Comparison of ENCODE assay signal across 19 cellular contexts in the genomic region with DNA sequence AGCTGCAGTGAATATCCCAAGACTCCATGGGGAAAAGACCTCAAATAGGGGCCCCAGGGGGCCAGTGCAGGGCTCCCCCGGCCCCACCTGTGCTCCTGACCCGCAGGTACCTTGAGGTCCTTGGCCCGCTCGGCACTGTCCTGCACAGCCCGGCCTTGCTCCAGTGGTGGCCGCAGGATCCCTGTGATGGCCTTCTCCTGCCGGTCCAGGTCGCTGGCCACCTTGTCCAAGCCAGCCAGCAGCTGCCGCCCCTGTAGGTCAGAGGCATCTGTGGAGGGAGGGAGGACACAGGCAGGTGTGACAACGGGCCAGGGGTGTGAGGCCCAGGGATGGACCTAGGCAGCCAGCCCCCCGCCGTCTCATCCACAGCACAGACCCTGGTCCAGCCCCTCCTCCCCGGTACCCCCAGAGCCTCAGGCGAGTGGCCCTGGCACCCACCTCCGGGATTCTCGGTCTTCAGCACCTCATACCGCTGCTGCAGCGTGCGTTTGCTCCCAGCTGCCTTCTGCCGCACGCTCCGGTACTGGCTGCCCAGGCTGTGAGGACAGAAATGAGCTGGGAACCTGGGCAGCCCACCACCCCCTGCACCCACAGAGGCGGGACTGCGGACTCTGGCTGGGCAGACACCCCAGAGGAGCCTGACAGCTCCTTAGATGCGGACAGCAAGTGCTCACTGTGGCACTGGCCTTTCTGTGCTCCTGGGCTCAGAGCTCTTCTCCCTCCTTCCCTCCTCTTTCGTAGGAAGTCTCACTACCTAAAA. TPM values are rescaled to one million over a fixed set of nuclear protein-coding genes. Genes with fewer than 3 reads are reported as not detected.
DNase-seq lines count a peak whose midpoint lies in the region; ATAC-seq, FAIRE-seq and TF ChIP-seq lines count a peak whose summit lies in the region.
"Had no signal": no experiment of that assay in that cellular context is flagged by ENCODE, and none has a peak within 500 bp of the region (broad histone marks: within the 10 kb centered on the region; RNA-seq: fewer than 3 reads in every experiment).

No MANE protein-coding gene starts in this region.

- in situ Hi-C loops in K562 (cut with MboI) = no loop called here

- no peak for ATAC-seq in K562
- ATAC-seq in heart left ventricle = peak in 1 of 4 donors; percentile 17
- no peak for ATAC-seq in GM19397 (IDR thresholded peaks at IDR 0.05; ENCODE audit: unreplicated experiment)
- ATAC-seq in HG02623 (IDR thresholded peaks at IDR 0.05; ENCODE audit: unreplicated experiment) = no peak
- ATAC-seq: SK-N-SH treated with all-trans-retinoic acid at 6 μM for 48 hours had no signal

- intact Hi-C loops in K562 (cut with micrococcal nuclease) (no loop called here), heart left ventricle (cut with DNase I) (loop anchor here in 1 of 10 donors (5.0 kb wide), 1 partner anchor 44 kb away; a partner anchor contains a TSS)

- TF ChIP-seq POLR2A in K562 (conservative IDR thresholded peaks at IDR 0.05) = no peak
- TF ChIP-seq POLR2A in heart left ventricle (IDR thresholded peaks at IDR 0.05) = no peak

- peak overlapping the region in 2 of 3 experiments; percentile 17 to 55 for H3K27ac Mint-ChIP-seq in nephron
- H3K27ac Mint-ChIP-seq in type B pancreatic cell = peak overlapping the region; percentile 64
- H3K27ac Mint-ChIP-seq: CD14-positive monocyte had no signal

- CTCF ChIA-PET in K562 (lab: Yijun Ruan, JAX; ENCODE audit: low intra/inter-chr PET ratio) = no interaction called here

- H3K9me3 Mint-ChIP-seq in nephron (peaks cover under 1% of the 10 kb centered on the region), type B pancreatic cell (no peaks in the 10 kb centered on the region)

- H3K4me3 Mint-ChIP-seq in nephron = no peak overlapping the region
- H3K4me3 Mint-ChIP-seq in type B pancreatic cell = no peak overlapping the region
- H3K4me3 Mint-ChIP-seq: CD14-positive monocyte, H9 had no signal

- BruUV-seq in K562 (replicated peaks; lab: Mats Ljungman, UMichigan) = no TSS peak

- DNase-seq in K562 (ENCODE audit: extremely low read depth in 1 of 4, low spot score in 3 of 4) (no peak), heart left ventricle (no peak), type B pancreatic cell (ENCODE audit: extremely low spot score, unreplicated experiment) (no peak), HT-29 (ENCODE audit: low spot score) (no peak)
- DNase-seq: AML-193, H9, NCI-H1105, NCI-H1694, NCI-H2081 treated with DMSO at 0.1 percent for 48 hours, NCI-H510A, NCI-H748 treated with DMSO at 0.1 percent for 48 hours, SHP77 treated with DMSO at 0.1 percent for 48 hours had no signal

- H2AFZ ChIP-seq in K562 (ENCODE audit: low read depth, low read length) = no peak overlapping the region

- no peaks in the 10 kb centered on the region for H3K9me1 ChIP-seq in K562 (ENCODE audit: control insufficient read depth, insufficient read depth, low read length)

- no peak overlapping the region for H3K27ac ChIP-seq in K562 (ENCODE audit: extremely low read depth, low read depth, low read length)
- peak overlapping the region in 7 of 12 donors; percentile 13 to 73 (median 54) for H3K27ac ChIP-seq in heart left ventricle

- TF ChIP-seq CTCF in K562 (IDR thresholded peaks at IDR 0.05 in 2 of 3, conservative IDR thresholded peaks at IDR 0.05 in 1 of 3; ENCODE audit: insufficient read depth in 2 of 3, low read depth in 1 of 3, low read length in 3 of 3) = no peak
- TF ChIP-seq CTCF in heart left ventricle (IDR thresholded peaks at IDR 0.05) = no peak
- no peak for TF ChIP-seq CTCF in nephron (IDR thresholded peaks at IDR 0.05; ENCODE audit: unreplicated experiment in 3 of 3)
- TF ChIP-seq CTCF in type B pancreatic cell (conservative IDR thresholded peaks at IDR 0.05) = no peak

- TF ChIP-seq RAD21 in K562 (CRISPR knock-in tag; conservative IDR thresholded peaks at IDR 0.05 in 1 of 2, IDR thresholded peaks at IDR 0.05 in 1 of 2) = no peak

- 48% methylated on average over 20 of the region's 26 CpGs for WGBS in K562 (ENCODE audit: insufficient coverage, low coverage, missing lambda C conversion rate)
- 88 to 95% (median 90%) methylated on average over 19 to 26 of the region's 26 CpGs for WGBS in heart left ventricle, 4 donors

- H3K36me3 Mint-ChIP-seq in nephron (ENCODE audit: low read depth) (peaks cover 5% of the 10 kb centered on the region), type B pancreatic cell (peaks cover 10% of the 10 kb centered on the region)

- H4K20me1 ChIP-seq in K562 (replicated peaks; ENCODE audit: control insufficient read depth, insufficient read depth, low read length) = peaks cover 12% of the 10 kb centered on the region

- no peak for TF ChIP-seq EP300 in K562 (IDR thresholded peaks at IDR 0.05; ENCODE audit: low read length)

- no peak overlapping the region for H3K4me2 ChIP-seq in K562 (ENCODE audit: insufficient read depth, low read length)

- H3K4me1 Mint-ChIP-seq in nephron (peaks cover 12% of the 10 kb centered on the region), type B pancreatic cell (ENCODE audit: unreplicated experiment) (no peaks in the 10 kb centered on the region)
- H3K4me1 Mint-ChIP-seq: H9 had no signal

- no peaks in the 10 kb centered on the region for H3K79me2 ChIP-seq in K562 (ENCODE audit: control insufficient read depth, insufficient read depth, low read length)

- H3K4me3 ChIP-seq in K562 (no peak overlapping the region), heart left ventricle (no peak overlapping the region)

- FAIRE-seq in K562 (lab: Jason Lieb, UNC) = no peak
- FAIRE-seq: RCC 7860 had no signal

- H3K4me1 ChIP-seq in K562 (replicated peaks in 1 of 2; ENCODE audit: control insufficient read depth in 2 of 2, insufficient read depth in 2 of 2, low read length in 2 of 2) (peaks cover 0 to 45% of the 10 kb centered on the region in 2 experiments; a peak in 2 of 5 replicates), heart left ventricle (peaks cover 0 to 19% (median 12%) of the 10 kb centered on the region in 12 donors)

- no peaks in the 10 kb centered on the region; the same call in 1 of the 2 replicates for H3K9me3 ChIP-seq in K562 (replicated peaks; ENCODE audit: control insufficient read depth, insufficient read depth, low read depth, low read length)
- H3K9me3 ChIP-seq in heart left ventricle = peaks cover 0 to under 1% (median 0%) of the 10 kb centered on the region in 12 donors

- H3K36me3 ChIP-seq in K562 (ENCODE audit: control insufficient read depth, insufficient read depth, low read length) = no peaks in the 10 kb centered on the region
- peaks cover 0 to 18% (median 8%) of the 10 kb centered on the region in 9 donors for H3K36me3 ChIP-seq in heart left ventricle

- H3K27me3 ChIP-seq in K562 (ENCODE audit: control insufficient read depth in 2 of 2, insufficient read depth in 2 of 2, low read length in 2 of 2) = peaks cover 6 to 25% of the 10 kb centered on the region in 2 experiments; a peak in 3 of 5 replicates
- H3K27me3 ChIP-seq in heart left ventricle = no peaks in the 10 kb centered on the region

- POLR2A ChIA-PET in K562 (lab: Yijun Ruan, JAX) = interaction anchor here (0.7 to 1.8 kb wide), 5 partner anchors 11 to 191 kb away, joined by 3 to 5 read pairs (median 3); no protein-coding TSS in a partner anchor

- H3K9ac ChIP-seq in K562 (ENCODE audit: insufficient read depth in 1 of 2, low read depth in 2 of 2, low read length in 2 of 2) = peak overlapping the region in 1 of 2 experiments; percentile 21; a peak in 2 of 4 replicates

- H3K27me3 Mint-ChIP-seq in nephron (ENCODE audit: low read depth) = no peaks in the 10 kb centered on the region
- no peaks in the 10 kb centered on the region for H3K27me3 Mint-ChIP-seq in type B pancreatic cell

RNA-seq across cellular contexts. Expression of a gene that starts 43.7 kb away (rescaled TPM):
- total RNA-seq in K562 (2011; cell fraction: chromatin; rRNA removed; ENCODE audit: low replicate concordance) = 0.07 and 0.19 TPM in 2 replicates
- 0.17 and 0.53 TPM in 2 replicates for total RNA-seq in K562 (2011; cell fraction: nucleolus; rRNA removed)
- 0.44 TPM in 1 of 2 replicates, not detected in the other for total RNA-seq in K562 (2011; cell fraction: nucleoplasm; rRNA removed)
- total RNA-seq in K562 (2014; rRNA removed) (0.09 and 0.16 TPM in 2 replicates), K562 (2014; rRNA removed; fragmentation: Illumina TruSeq; extraction: Trizol) (0.03 TPM in 1 of 2 replicates, not detected in the other), K562 (2015; rRNA removed; fragmentation: Illumina TruSeq; extraction: Trizol) (0.04 TPM in 1 of 2 replicates, not detected in the other), K562 (2021) (0.07 and 0.13 TPM in 2 replicates), heart left ventricle (10 to 100 TPM in 3 of 9 donors, 1 to 10 TPM in 6; 6.4 to 23.8 (median 8.3) TPM), type B pancreatic cell (ENCODE audit: low replicate concordance) (142 and 428 TPM in 2 replicates)
- polyA plus RNA-seq in K562 (2011; rRNA removed) (0.05 and 0.07 TPM in 2 replicates), K562 (2014; fragmentation: Illumina TruSeq; extraction: Trizol) (0.03 and 0.10 TPM in 2 replicates), K562 (2014; fragmentation: Nextera tagmentation; extraction: Ambion mirVana) (under 1 TPM in 1 of 2 experiments, not detected in 1; 0.15 TPM), K562 (2014; rRNA removed) (0.01 and 0.03 TPM in 2 replicates), heart left ventricle (1 to 10 TPM; 4.3 to 5.1 TPM)
- polyA plus RNA-seq in K562 (2011; cell fraction: cytosol; rRNA removed) = 0.04 TPM in 2 replicates
- 0.11 and 0.33 TPM in 2 replicates for polyA plus RNA-seq in K562 (2011; cell fraction: nucleus; rRNA removed)
- 0.13 and 0.22 TPM in 2 replicates for polyA plus RNA-seq in K562 (2012)
- polyA minus RNA-seq in K562 (2011; rRNA and poly(A)+ RNA removed) = 0.11 and 0.39 TPM in 2 replicates
- polyA minus RNA-seq in K562 (2011; cell fraction: cytosol; rRNA and poly(A)+ RNA removed) = 0.19 and 0.27 TPM in 2 replicates
- polyA minus RNA-seq in K562 (2011; cell fraction: nucleus; rRNA and poly(A)+ RNA removed) = 0.11 and 0.13 TPM in 2 replicates
- total RNA-seq in HT-29 (2014; rRNA removed; shearing (Covaris generic)) = 56.5 and 58.1 TPM in 2 replicates
- total RNA-seq: OCI-LY7 had no signal

RNA-seq across cellular contexts. Expression of a gene that starts 46.0 kb away (rescaled TPM):
- total RNA-seq in K562 (2011; cell fraction: chromatin; rRNA removed; ENCODE audit: low replicate concordance) = 79.4 and 106 TPM in 2 replicates
- total RNA-seq in K562 (2011; cell fraction: nucleolus; rRNA removed) = 59.1 and 60.7 TPM in 2 replicates
- total RNA-seq in K562 (2011; cell fraction: nucleoplasm; rRNA removed) = 65.0 TPM in 2 replicates
- total RNA-seq in K562 (2014; rRNA removed) (20.6 and 20.8 TPM in 2 replicates), K562 (2014; rRNA removed; fragmentation: Illumina TruSeq; extraction: Trizol) (19.8 and 23.9 TPM in 2 replicates), K562 (2015; rRNA removed; fragmentation: Illumina TruSeq; extraction: Trizol) (24.4 and 25.0 TPM in 2 replicates), K562 (2021) (40.9 and 45.7 TPM in 2 replicates), heart left ventricle (10 to 100 TPM; 25.0 to 77.9 (median 32.7) TPM), type B pancreatic cell (ENCODE audit: low replicate concordance) (39.4 and 41.4 TPM in 2 replicates)
- polyA plus RNA-seq in K562 (2011; rRNA removed) (14.9 and 15.4 TPM in 2 replicates), K562 (2014; fragmentation: Illumina TruSeq; extraction: Trizol) (31.2 and 34.2 TPM in 2 replicates), K562 (2014; fragmentation: Nextera tagmentation; extraction: Ambion mirVana) (1 to 10 TPM; 1.5 to 2.4 TPM), K562 (2014; rRNA removed) (21.1 and 25.5 TPM in 2 replicates), heart left ventricle (10 to 100 TPM; 20.3 to 34.2 TPM)
- 14.7 and 17.3 TPM in 2 replicates for polyA plus RNA-seq in K562 (2011; cell fraction: cytosol; rRNA removed)
- polyA plus RNA-seq in K562 (2011; cell fraction: nucleus; rRNA removed) = 42.6 and 53.3 TPM in 2 replicates
- 29.7 and 30.3 TPM in 2 replicates for polyA plus RNA-seq in K562 (2012)
- polyA minus RNA-seq in K562 (2011; rRNA and poly(A)+ RNA removed) = 17.7 and 25.8 TPM in 2 replicates
- polyA minus RNA-seq in K562 (2011; cell fraction: cytosol; rRNA and poly(A)+ RNA removed) = 16.8 and 27.0 TPM in 2 replicates
- 21.5 and 21.8 TPM in 2 replicates for polyA minus RNA-seq in K562 (2011; cell fraction: nucleus; rRNA and poly(A)+ RNA removed)
- 34.6 and 35.1 TPM in 2 replicates for total RNA-seq in HT-29 (2014; rRNA removed; shearing (Covaris generic))

RNA-seq across cellular contexts. Expression of a gene that starts 46.2 kb away (rescaled TPM):
- 172 and 226 TPM in 2 replicates for total RNA-seq in K562 (2011; cell fraction: chromatin; rRNA removed; ENCODE audit: low replicate concordance)
- 74.0 and 74.7 TPM in 2 replicates for total RNA-seq in K562 (2011; cell fraction: nucleolus; rRNA removed)
- 112 and 153 TPM in 2 replicates for total RNA-seq in K562 (2011; cell fraction: nucleoplasm; rRNA removed)
- 36.5 and 41.6 TPM in 2 replicates for total RNA-seq in K562 (2014; rRNA removed)
- total RNA-seq in K562 (2014; rRNA removed; fragmentation: Illumina TruSeq; extraction: Trizol) = 59.6 and 76.9 TPM in 2 replicates
- total RNA-seq in K562 (2015; rRNA removed; fragmentation: Illumina TruSeq; extraction: Trizol) = 70.9 and 72.4 TPM in 2 replicates
- total RNA-seq in K562 (2021) = 92.7 and 97.6 TPM in 2 replicates
- 60.2 and 63.0 TPM in 2 replicates for polyA plus RNA-seq in K562 (2011; rRNA removed)
- polyA plus RNA-seq in K562 (2011; cell fraction: cytosol; rRNA removed) = 49.4 and 62.8 TPM in 2 replicates
- 66.8 and 89.3 TPM in 2 replicates for polyA plus RNA-seq in K562 (2011; cell fraction: nucleus; rRNA removed)
- 65.5 and 88.3 TPM in 2 replicates for polyA plus RNA-seq in K562 (2012)
- 96.4 and 99.2 TPM in 2 replicates for polyA plus RNA-seq in K562 (2014; fragmentation: Illumina TruSeq; extraction: Trizol)
- polyA plus RNA-seq in K562 (2014; fragmentation: Nextera tagmentation; extraction: Ambion mirVana) = 1 to 10 TPM; 6.7 to 8.3 TPM
- 83.1 and 89.8 TPM in 2 replicates for polyA plus RNA-seq in K562 (2014; rRNA removed)
- polyA minus RNA-seq in K562 (2011; rRNA and poly(A)+ RNA removed) = 78.7 and 80.6 TPM in 2 replicates
- 28.9 and 29.7 TPM in 2 replicates for polyA minus RNA-seq in K562 (2011; cell fraction: cytosol; rRNA and poly(A)+ RNA removed)
- 31.8 and 43.2 TPM in 2 replicates for polyA minus RNA-seq in K562 (2011; cell fraction: nucleus; rRNA and poly(A)+ RNA removed)
- total RNA-seq in heart left ventricle = 10 to 100 TPM; 54.3 to 96.6 (median 75.8) TPM
- 10 to 100 TPM; 51.3 to 67.2 TPM for polyA plus RNA-seq in heart left ventricle
- total RNA-seq in type B pancreatic cell (ENCODE audit: low replicate concordance) = 120 and 126 TPM in 2 replicates
- 46.2 and 54.7 TPM in 2 replicates for total RNA-seq in HT-29 (2014; rRNA removed; shearing (Covaris generic))

Comparison
In these comparisons a context has a peak if more than half of its experiments do, and no peak if none do; other contexts are left out.
1. RNA of a gene that starts 43.7 kb away (total RNA-seq): 142 to 428 TPM in type B pancreatic cell, 56.5 to 58.1 TPM in HT-29 and 6.4 to 23.8 TPM in heart left ventricle; 0.03 to 0.53 TPM in K562; every median in the first group is over 4 times any median in the second.